ENCODE assay signal across 9 cellular contexts in genomic region chr1:14800014-14800413, GRCh38.
"Had no signal": no experiment of that assay in that cellular context is flagged by ENCODE, and none has a peak within 500 bp of the region (broad histone marks: within the 10 kb centered on the region; RNA-seq: fewer than 3 reads in every experiment).

No MANE protein-coding gene starts in this region.

- H2AFZ ChIP-seq: GM23338 had no signal

- H3K9me3 ChIP-seq: HAP-1 had no signal

- H3K4me1 Mint-ChIP-seq: GM23338, IgD-negative memory B cell had no signal

- H3K27ac ChIP-seq: HL-60 had no signal

- H3K9me3 Mint-ChIP-seq: GM23338 had no signal

- H3K4me3 ChIP-seq: GM23338, HAP-1 had no signal

- H3K27ac Mint-ChIP-seq: GM23338, HFFc6, IgD-negative memory B cell had no signal

- H3K4me2 ChIP-seq: GM23338 had no signal

- H3K4me1 ChIP-seq: HAP-1 had no signal

- DNase-seq: H7, HFFc6, KG1 had no signal

- ATAC-seq: GM23338, HCT116, HepG2 had no signal

- H3K4me3 Mint-ChIP-seq: GM23338, HFFc6, IgD-negative memory B cell had no signal

- H3K36me3 ChIP-seq: HAP-1 had no signal

- FAIRE-seq: HepG2 had no signal
